In the genomic region with DNA sequence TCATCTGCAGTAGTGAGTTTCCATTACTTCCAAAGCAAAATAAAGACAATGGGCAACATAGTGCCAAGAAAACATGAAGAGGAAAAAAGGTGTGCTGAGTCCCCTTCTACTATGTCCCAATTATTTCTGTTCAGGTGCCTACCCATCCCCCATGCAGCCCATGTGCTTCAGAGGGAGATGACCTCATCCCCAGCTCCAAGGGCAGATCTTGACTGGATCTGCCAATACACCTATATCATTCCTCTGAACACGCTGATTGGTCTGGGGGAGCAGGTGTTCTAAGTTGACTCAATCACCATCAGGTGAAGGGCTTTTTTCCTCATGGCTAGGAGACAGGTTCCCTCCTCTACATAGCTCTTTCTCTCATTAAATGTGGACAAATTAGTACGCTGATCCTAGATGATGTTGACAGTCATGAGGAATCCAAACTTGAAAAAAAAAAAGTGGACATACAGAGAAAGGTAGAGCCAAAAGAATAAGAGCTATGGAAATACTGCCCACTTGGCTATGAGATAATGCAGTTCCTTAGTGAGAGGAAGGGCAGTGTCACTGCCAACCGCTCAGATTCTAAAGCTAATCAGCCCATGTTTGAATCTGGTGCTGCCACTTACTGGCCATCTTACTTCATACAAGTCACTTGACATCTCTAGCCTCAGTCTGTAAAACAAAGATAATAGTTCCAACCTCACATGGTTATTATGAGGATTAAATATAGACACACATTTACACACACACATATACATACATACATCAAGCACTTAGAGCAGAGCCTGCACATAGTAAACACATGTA, we compare ENCODE assay signal across 8 cellular contexts. TPM values are rescaled to one million over a fixed set of nuclear protein-coding genes. Genes with fewer than 3 reads are reported as not detected.
A peak's percentile ranks its signal among the peaks of the same experiment; 100 is the strongest.
DNase-seq lines count a peak whose midpoint lies in the region; ATAC-seq, FAIRE-seq and TF ChIP-seq lines count a peak whose summit lies in the region.

No MANE protein-coding gene starts in this region.

- no peak overlapping the region for H2AFZ ChIP-seq in K562 (ENCODE audit: low read depth, low read length)

- H3K79me2 ChIP-seq in K562 (ENCODE audit: control insufficient read depth, insufficient read depth, low read length): no peaks in the 10 kb centered on the region

- no peaks in the 10 kb centered on the region for H3K9me3 ChIP-seq in K562 (replicated peaks; ENCODE audit: control insufficient read depth, insufficient read depth, low read depth, low read length)

- no peaks in the 10 kb centered on the region; a peak in 1 of 5 replicates for H3K4me1 ChIP-seq in K562 (replicated peaks in 1 of 2; ENCODE audit: control insufficient read depth in 2 of 2, insufficient read depth in 2 of 2, low read length in 2 of 2)

- H4K20me1 ChIP-seq in K562 (replicated peaks; ENCODE audit: control insufficient read depth, insufficient read depth, low read length): no peaks in the 10 kb centered on the region

- BruUV-seq in K562 (replicated peaks; lab: Mats Ljungman, UMichigan): no TSS peak

- POLR2A ChIA-PET in BJ (lab: Charles Lee): interaction anchor here (0.5 to 0.6 kb wide), 2 partner anchors 380 to 528 kb away, joined by 4 to 8 read pairs; no protein-coding TSS in a partner anchor
- POLR2A ChIA-PET in K562 (lab: Yijun Ruan, JAX): no interaction called here

- in situ Hi-C loops in K562 (cut with MboI): no loop called here

- TF ChIP-seq EP300 in K562 (IDR thresholded peaks at IDR 0.05; ENCODE audit: low read length): no peak

- intact Hi-C loops in K562 (cut with micrococcal nuclease): loop anchor here (5.0 kb wide), 1 partner anchor 115 kb away; no protein-coding TSS in a partner anchor
- intact Hi-C loops in left colon (cut with DNase I, micrococcal nuclease): no loop called here

- H3K27me3 ChIP-seq in BJ (ENCODE audit: control insufficient read depth, insufficient read depth, low read length) (no peaks in the 10 kb centered on the region), K562 (ENCODE audit: control insufficient read depth in 2 of 2, insufficient read depth in 2 of 2, low read length in 2 of 2) (no peaks in the 10 kb centered on the region)

- no peak overlapping the region for H3K4me2 ChIP-seq in K562 (ENCODE audit: insufficient read depth, low read length)

- peak; percentile 73 for ATAC-seq in K562
- ATAC-seq in left colon: peak; percentile 63
- ATAC-seq in HG03196 (IDR thresholded peaks at IDR 0.05; ENCODE audit: unreplicated experiment): no peak

- CTCF ChIA-PET in BJ (lab: Yijun Ruan, JAX) (interaction anchor here (0.6 to 1.9 kb wide), 6 partner anchors 12 to 757 kb away, joined by 3 to 6 read pairs (median 3); no protein-coding TSS in a partner anchor), K562 (lab: Yijun Ruan, JAX; ENCODE audit: low intra/inter-chr PET ratio) (no interaction called here)

- H3K9ac ChIP-seq in K562 (ENCODE audit: insufficient read depth in 1 of 2, low read depth in 2 of 2, low read length in 2 of 2): no peak overlapping the region

- peak; percentile 31 to 56; a peak in 3 of 4 replicates for TF ChIP-seq RAD21 in K562 (CRISPR knock-in tag; conservative IDR thresholded peaks at IDR 0.05 in 1 of 2, IDR thresholded peaks at IDR 0.05 in 1 of 2)

- DNase-seq in BJ (ENCODE audit: low read depth) (no peak), NB4 (ENCODE audit: low read depth) (peak; percentile 45), K562 (ENCODE audit: extremely low read depth in 1 of 4, low spot score in 3 of 4) (no peak), left colon (no peak), GM19238 (ENCODE audit: insufficient read length, low spot score) (no peak), UCSD-AML1 (lab: John Stamatoyannopoulos, UW; ENCODE audit: unreplicated experiment) (no peak)
- no peak for DNase-seq in effector CD4-positive, alpha-beta T cell

- H3K36me3 ChIP-seq in BJ (ENCODE audit: control insufficient read depth, insufficient read depth, low read length) (no peaks in the 10 kb centered on the region), K562 (ENCODE audit: control insufficient read depth, insufficient read depth, low read length) (peaks cover 28% of the 10 kb centered on the region)

- TF ChIP-seq CTCF in BJ (IDR thresholded peaks at IDR 0.05; ENCODE audit: insufficient read depth, low read depth, low read length): peak; percentile 28
- no peak for TF ChIP-seq CTCF in NB4 (IDR thresholded peaks at IDR 0.05; ENCODE audit: low read depth, low read length)
- TF ChIP-seq CTCF in K562 (IDR thresholded peaks at IDR 0.05 in 2 of 3, conservative IDR thresholded peaks at IDR 0.05 in 1 of 3; ENCODE audit: insufficient read depth in 2 of 3, low read depth in 1 of 3, low read length in 3 of 3): peak in 1 of 3 experiments; percentile 36; a peak in 2 of 6 replicates

- no peak overlapping the region for H3K27ac ChIP-seq in K562 (ENCODE audit: extremely low read depth, low read depth, low read length)

- no peak for FAIRE-seq in K562 (lab: Jason Lieb, UNC)

- H3K4me3 ChIP-seq in BJ (ENCODE audit: low read depth, low read length): no peak overlapping the region
- no peak overlapping the region for H3K4me3 ChIP-seq in NB4 (ENCODE audit: low read depth, low read length)
- no peak overlapping the region for H3K4me3 ChIP-seq in K562

- TF ChIP-seq POLR2A in NB4 (IDR thresholded peaks at IDR 0.05; ENCODE audit: extremely low read depth, insufficient read length) (no peak), K562 (conservative IDR thresholded peaks at IDR 0.05) (no peak)

- WGBS in K562 (ENCODE audit: insufficient coverage, low coverage, missing lambda C conversion rate): 80% methylated on average over 3 of the region's 3 CpGs

- H3K9me1 ChIP-seq in K562 (ENCODE audit: control insufficient read depth, insufficient read depth, low read length): no peaks in the 10 kb centered on the region

TF ChIP-seq in K562, 482 proteins besides CTCF, POLR2A, EP300 and RAD21:
- TF ChIP-seq ATF7 (IDR thresholded peaks at IDR 0.05) (peak; percentile 16; the same call in 1 of the 2 replicates), ATF3 (IDR thresholded peaks at IDR 0.05) (peak; percentile 61; the same call in 1 of the 2 replicates), ATF3 (CRISPR knock-in tag; conservative IDR thresholded peaks at IDR 0.05) (no peak), CCAR2 (IDR thresholded peaks at IDR 0.05; ENCODE audit: low read depth, low read length) (no peak)

RNA-seq across cellular contexts. Expression of gene PRELID2, which starts 23.1 kb away (rescaled TPM):
- 3.0 and 4.3 TPM in 2 replicates for polyA plus RNA-seq in BJ (2011; rRNA removed)
- polyA minus RNA-seq in BJ (2011; rRNA and poly(A)+ RNA removed): 6.3 and 6.9 TPM in 2 replicates
- 98.0 and 157 TPM in 2 replicates for total RNA-seq in K562 (2011; cell fraction: chromatin; rRNA removed; ENCODE audit: low replicate concordance)
- total RNA-seq in K562 (2011; cell fraction: nucleolus; rRNA removed): 44.4 and 52.9 TPM in 2 replicates
- total RNA-seq in K562 (2011; cell fraction: nucleoplasm; rRNA removed): 98.7 and 150 TPM in 2 replicates
- total RNA-seq in K562 (2014; rRNA removed): 42.7 and 68.2 TPM in 2 replicates
- 34.1 and 36.8 TPM in 2 replicates for total RNA-seq in K562 (2014; rRNA removed; fragmentation: Illumina TruSeq; extraction: Trizol)
- total RNA-seq in K562 (2015; rRNA removed; fragmentation: Illumina TruSeq; extraction: Trizol): 27.3 and 30.1 TPM in 2 replicates
- total RNA-seq in K562 (2021): 20.1 and 23.7 TPM in 2 replicates
- 23.0 and 28.8 TPM in 2 replicates for polyA plus RNA-seq in K562 (2011; rRNA removed)
- polyA plus RNA-seq in K562 (2011; cell fraction: cytosol; rRNA removed): 4.8 and 12.2 TPM in 2 replicates
- polyA plus RNA-seq in K562 (2011; cell fraction: nucleus; rRNA removed): 24.7 and 26.4 TPM in 2 replicates
- polyA plus RNA-seq in K562 (2012): 13.1 and 14.4 TPM in 2 replicates
- polyA plus RNA-seq in K562 (2014; fragmentation: Illumina TruSeq; extraction: Trizol): 21.5 and 23.9 TPM in 2 replicates
- 1 to 10 TPM; 6.4 to 7.8 TPM for polyA plus RNA-seq in K562 (2014; fragmentation: Nextera tagmentation; extraction: Ambion mirVana)
- polyA plus RNA-seq in K562 (2014; rRNA removed): 34.7 and 35.0 TPM in 2 replicates
- 56.7 and 88.0 TPM in 2 replicates for polyA minus RNA-seq in K562 (2011; rRNA and poly(A)+ RNA removed)
- 18.0 and 22.5 TPM in 2 replicates for polyA minus RNA-seq in K562 (2011; cell fraction: cytosol; rRNA and poly(A)+ RNA removed)
- polyA minus RNA-seq in K562 (2011; cell fraction: nucleus; rRNA and poly(A)+ RNA removed): 77.7 and 125 TPM in 2 replicates
- 10 to 100 TPM; 86.8 to 95.0 TPM for total RNA-seq in left colon
